29 cellular contexts compared by ENCODE assay signal in genomic region chr12:122590990-122591389, GRCh38.
"Had no signal": no experiment of that assay in that cellular context is flagged by ENCODE, and none has a peak within 500 bp of the region (broad histone marks: within the 10 kb centered on the region; RNA-seq: fewer than 3 reads in every experiment).

No MANE protein-coding gene starts in this region.

- H3K27me3 ChIP-seq: stomach, suprapubic skin, testis, thyroid gland, tibial artery, tibial nerve, transverse colon, upper lobe of left lung, upper lobe of right lung, uterus, vagina had no signal

- FAIRE-seq: urothelium cell line had no signal

- H3K4me1 Mint-ChIP-seq: stimulated activated memory B cell treated with anti-CD40 and anti-IgM and Interleukin-4, amounts not matched to agents 10 μg/mL and 1 μg/mL and 100 μg/mL, for 72 hours; stimulated activated naive B cell treated with anti-CD40 and anti-IgM and Interleukin-4, amounts not matched to agents 10 μg/mL and 1 μg/mL and 100 μg/mL, for 72 hours; stimulated activated naive CD8-positive, alpha-beta T cell treated with anti-CD3 and anti-CD28 coated beads, Interleukin-15, amount 100 ng/mL, for 72 hours had no signal

- H3K4me3 Mint-ChIP-seq: stimulated activated effector memory CD8-positive, alpha-beta T cell treated with anti-CD3 and anti-CD28 coated beads, Interleukin-12 subunit alpha, Interleukin-12 subunit beta, amount 100 ng/mL, for 72 hours; stimulated activated memory B cell treated with anti-CD40 and anti-IgM and Interleukin-4, amounts not matched to agents 10 μg/mL and 1 μg/mL and 100 μg/mL, for 72 hours; stimulated activated naive B cell treated with anti-CD40 and anti-IgM and Interleukin-4, amounts not matched to agents 10 μg/mL and 1 μg/mL and 100 μg/mL, for 72 hours; stimulated activated naive CD8-positive, alpha-beta T cell treated with anti-CD3 and anti-CD28 coated beads, Interleukin-15, amount 100 ng/mL, for 72 hours; stimulated activated naive CD8-positive, alpha-beta T cell treated with anti-CD3 and anti-CD28 coated beads, Interleukin-15, Interleukin-2, amounts not matched to agents 100 ng/mL and 50 ng/mL, for 24 hours; type B pancreatic cell had no signal

- H3K9me3 ChIP-seq: stomach, suprapubic skin, testis, thoracic aorta, thyroid gland, tibial artery, tibial nerve, transverse colon, upper lobe of left lung, upper lobe of right lung, uterus, vagina had no signal

- H3K27me3 Mint-ChIP-seq: stimulated activated memory B cell treated with anti-CD40 and anti-IgM and Interleukin-4, amounts not matched to agents 10 μg/mL and 1 μg/mL and 100 μg/mL, for 72 hours; stimulated activated naive B cell treated with anti-CD40 and anti-IgM and Interleukin-4, amounts not matched to agents 10 μg/mL and 1 μg/mL and 100 μg/mL, for 72 hours; stimulated activated naive CD8-positive, alpha-beta T cell treated with anti-CD3 and anti-CD28 coated beads, Interleukin-15, amount 100 ng/mL, for 72 hours; stimulated activated naive CD8-positive, alpha-beta T cell treated with anti-CD3 and anti-CD28 coated beads, Interleukin-15, Interleukin-2, amounts not matched to agents 100 ng/mL and 50 ng/mL, for 24 hours; type B pancreatic cell had no signal

- H3K4me1 ChIP-seq: stomach, suprapubic skin, testis, thyroid gland, tibial artery, tibial nerve, transverse colon, upper lobe of left lung, upper lobe of right lung, uterus, vagina had no signal

- ATAC-seq: stimulated activated effector memory CD8-positive, alpha-beta T cell treated with anti-CD3 and anti-CD28 coated beads, Interleukin-12 subunit alpha, Interleukin-12 subunit beta, amount 100 ng/mL, for 72 hours; stimulated activated memory B cell treated with anti-CD40 and anti-IgM and Interleukin-4, amounts not matched to agents 10 μg/mL and 1 μg/mL and 100 μg/mL, for 72 hours; stimulated activated naive B cell treated with anti-CD40 and anti-IgM and Interleukin-4, amounts not matched to agents 10 μg/mL and 1 μg/mL and 100 μg/mL, for 72 hours; stimulated activated naive CD8-positive, alpha-beta T cell treated with anti-CD3 and anti-CD28 coated beads, Interleukin-15, amount 100 ng/mL, for 72 hours; stimulated activated naive CD8-positive, alpha-beta T cell treated with anti-CD3 and anti-CD28 coated beads, Interleukin-15, Interleukin-2, amounts not matched to agents 100 U/mL and 50 U/mL, for 24 hours; upper lobe of right lung had no signal

- H3K4me3 ChIP-seq: stomach, suprapubic skin, thoracic aorta, thyroid gland, tibial artery, tibial nerve, transverse colon, upper lobe of left lung, upper lobe of right lung, uterus, vagina had no signal

- H3K36me3 ChIP-seq: upper lobe of right lung, uterus had no signal

- H3K27ac ChIP-seq: stomach, suprapubic skin, testis, thoracic aorta, thyroid gland, tibial artery, tibial nerve, transverse colon, upper lobe of left lung, upper lobe of right lung, uterus, vagina had no signal

- DNase-seq: stimulated activated CD4-positive, alpha-beta T cell treated with anti-CD3 and anti-CD28 coated beads, Interleukin-2, amount 100 ng/mL, for 48 hours; stimulated activated CD4-positive, alpha-beta T cell treated with anti-CD3 and anti-CD28 coated beads, Interleukin-4, amount 100 ng/mL, for 1 hour; stimulated activated CD4-positive, alpha-beta T cell treated with anti-CD3 and anti-CD28 coated beads, Interleukin-4, amount 100 ng/mL, for 24 hours; stimulated activated CD4-positive, alpha-beta T cell treated with anti-CD3 and anti-CD28 coated beads, Interleukin-4, amount 100 ng/mL, for 4 hours; stimulated activated CD8-positive, alpha-beta memory T cell treated with anti-CD3 and anti-CD28 coated beads, Interleukin-4, amount 100 ng/mL, for 48 hours; stimulated activated naive B cell treated with anti-CD40 and anti-IgM and Interleukin-4, amounts not matched to agents 10 μg/mL and 1 μg/mL and 100 μg/mL, for 72 hours; stimulated activated naive CD4-positive, alpha-beta T cell; stimulated activated naive CD4-positive, alpha-beta T cell treated with Interleukin-2 at 50 U/mL for 16 hours; stimulated activated naive CD8-positive, alpha-beta T cell treated with anti-CD3 and anti-CD28 coated beads, Interleukin-15, amount 100 ng/mL, for 72 hours; stimulated activated naive CD8-positive, alpha-beta T cell treated with anti-CD3 and anti-CD28 coated beads, Interleukin-15, Interleukin-2, amounts not matched to agents 100 U/mL and 50 U/mL, for 24 hours; stomach; substantia nigra; testis; thyroid gland; tibial artery; transverse colon; trophoblast cell; upper lobe of left lung; upper lobe of right lung; uterus had no signal

- H3K27ac Mint-ChIP-seq: stimulated activated effector memory CD8-positive, alpha-beta T cell treated with anti-CD3 and anti-CD28 coated beads, Interleukin-12 subunit alpha, Interleukin-12 subunit beta, amount 100 ng/mL, for 72 hours; stimulated activated memory B cell treated with anti-CD40 and anti-IgM and Interleukin-4, amounts not matched to agents 10 μg/mL and 1 μg/mL and 100 μg/mL, for 72 hours; stimulated activated naive B cell treated with anti-CD40 and anti-IgM and Interleukin-4, amounts not matched to agents 10 μg/mL and 1 μg/mL and 100 μg/mL, for 72 hours; stimulated activated naive CD8-positive, alpha-beta T cell treated with anti-CD3 and anti-CD28 coated beads, Interleukin-15, amount 100 ng/mL, for 72 hours; stimulated activated naive CD8-positive, alpha-beta T cell treated with anti-CD3 and anti-CD28 coated beads, Interleukin-15, Interleukin-2, amounts not matched to agents 100 ng/mL and 50 ng/mL, for 24 hours; type B pancreatic cell had no signal

- H3K9me3 Mint-ChIP-seq: stimulated activated effector memory CD8-positive, alpha-beta T cell treated with anti-CD3 and anti-CD28 coated beads, Interleukin-12 subunit alpha, Interleukin-12 subunit beta, amount 100 ng/mL, for 72 hours; stimulated activated memory B cell treated with anti-CD40 and anti-IgM and Interleukin-4, amounts not matched to agents 10 μg/mL and 1 μg/mL and 100 μg/mL, for 72 hours; stimulated activated naive B cell treated with anti-CD40 and anti-IgM and Interleukin-4, amounts not matched to agents 10 μg/mL and 1 μg/mL and 100 μg/mL, for 72 hours; stimulated activated naive CD8-positive, alpha-beta T cell treated with anti-CD3 and anti-CD28 coated beads, Interleukin-15, amount 100 ng/mL, for 72 hours; stimulated activated naive CD8-positive, alpha-beta T cell treated with anti-CD3 and anti-CD28 coated beads, Interleukin-15, Interleukin-2, amounts not matched to agents 100 ng/mL and 50 ng/mL, for 24 hours; type B pancreatic cell had no signal
